1 cellular context compared by ENCODE assay signal in the genomic region with DNA sequence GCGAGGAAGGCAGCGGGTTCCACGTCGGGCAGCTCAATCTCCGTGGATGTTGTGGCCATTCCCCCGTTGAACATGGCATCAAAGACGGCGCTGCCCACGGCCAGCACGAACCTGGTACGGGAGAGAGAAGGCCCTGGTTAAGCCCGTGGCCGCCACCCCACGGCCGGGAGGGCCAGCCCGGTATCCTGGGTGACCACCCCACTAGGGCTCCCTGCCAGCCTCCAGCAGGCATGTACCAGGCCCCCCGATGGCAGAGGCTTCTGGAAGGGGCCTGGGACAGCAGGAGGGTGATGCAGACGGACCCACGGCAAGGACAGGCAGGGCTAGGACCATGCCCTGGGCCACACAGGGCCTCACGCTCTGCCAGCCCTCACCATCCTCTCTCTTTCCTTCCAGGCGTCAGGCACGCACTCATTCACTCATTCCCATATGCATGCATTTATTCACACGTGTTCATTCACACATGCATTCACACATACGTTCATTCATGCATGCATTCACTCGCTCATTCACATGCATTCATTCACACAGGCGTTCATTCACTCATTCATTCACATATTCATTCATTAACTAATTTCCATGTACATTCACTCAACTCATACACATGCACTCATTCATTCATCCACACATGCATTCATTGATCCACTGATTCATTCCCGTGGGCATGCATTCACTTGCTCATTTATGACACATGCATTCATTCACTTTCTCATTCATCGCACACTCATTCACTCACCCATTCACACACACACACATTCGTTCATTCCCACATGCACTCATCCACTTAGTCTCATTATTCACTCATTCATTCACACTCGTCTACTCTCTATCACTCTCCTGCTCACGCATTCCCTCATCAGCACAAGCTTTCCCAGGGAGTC.
TF ChIP-seq lines count a peak whose summit lies in the region.

No MANE protein-coding gene starts in this region.

TF ChIP-seq in K562, 482 proteins besides CTCF, POLR2A, EP300 and RAD21 (continued from another document):
- TF ChIP-seq ZNF766 (CRISPR knock-in tag; conservative IDR thresholded peaks at IDR 0.05) (no peak), ETV5 (CRISPR knock-in tag; IDR thresholded peaks at IDR 0.05; ENCODE audit: low read depth) (no peak), TEAD1 (CRISPR knock-in tag; IDR thresholded peaks at IDR 0.05) (no peak), HDGF (IDR thresholded peaks at IDR 0.05) (no peak), MIER1 (IDR thresholded peaks at IDR 0.05; ENCODE audit: low read depth) (no peak), SUPT5H (IDR thresholded peaks at IDR 0.05) (no peak), SMARCB1 (IDR thresholded peaks at IDR 0.05; ENCODE audit: insufficient read length, low read depth) (no peak), TARDBP (IDR thresholded peaks at IDR 0.05) (peak; percentile 64; the same call in 1 of the 2 replicates), PTTG1 (tag; IDR thresholded peaks at IDR 0.05; ENCODE audit: low read depth) (no peak), CBX5 (IDR thresholded peaks at IDR 0.05; ENCODE audit: borderline replicate concordance, low read depth) (no peak), MXI1 (IDR thresholded peaks at IDR 0.05; ENCODE audit: low read depth, low read length) (no peak), RBBP5 (IDR thresholded peaks at IDR 0.05; ENCODE audit: borderline replicate concordance, insufficient read depth, low read length, poor library complexity, severe bottlenecking) (no peak), ZNF76 (CRISPR knock-in tag; IDR thresholded peaks at IDR 0.05; ENCODE audit: borderline replicate concordance) (no peak), RBM34 (IDR thresholded peaks at IDR 0.05; ENCODE audit: borderline replicate concordance, insufficient read depth, low read length) (no peak)
- TF ChIP-seq, protein P1, sequence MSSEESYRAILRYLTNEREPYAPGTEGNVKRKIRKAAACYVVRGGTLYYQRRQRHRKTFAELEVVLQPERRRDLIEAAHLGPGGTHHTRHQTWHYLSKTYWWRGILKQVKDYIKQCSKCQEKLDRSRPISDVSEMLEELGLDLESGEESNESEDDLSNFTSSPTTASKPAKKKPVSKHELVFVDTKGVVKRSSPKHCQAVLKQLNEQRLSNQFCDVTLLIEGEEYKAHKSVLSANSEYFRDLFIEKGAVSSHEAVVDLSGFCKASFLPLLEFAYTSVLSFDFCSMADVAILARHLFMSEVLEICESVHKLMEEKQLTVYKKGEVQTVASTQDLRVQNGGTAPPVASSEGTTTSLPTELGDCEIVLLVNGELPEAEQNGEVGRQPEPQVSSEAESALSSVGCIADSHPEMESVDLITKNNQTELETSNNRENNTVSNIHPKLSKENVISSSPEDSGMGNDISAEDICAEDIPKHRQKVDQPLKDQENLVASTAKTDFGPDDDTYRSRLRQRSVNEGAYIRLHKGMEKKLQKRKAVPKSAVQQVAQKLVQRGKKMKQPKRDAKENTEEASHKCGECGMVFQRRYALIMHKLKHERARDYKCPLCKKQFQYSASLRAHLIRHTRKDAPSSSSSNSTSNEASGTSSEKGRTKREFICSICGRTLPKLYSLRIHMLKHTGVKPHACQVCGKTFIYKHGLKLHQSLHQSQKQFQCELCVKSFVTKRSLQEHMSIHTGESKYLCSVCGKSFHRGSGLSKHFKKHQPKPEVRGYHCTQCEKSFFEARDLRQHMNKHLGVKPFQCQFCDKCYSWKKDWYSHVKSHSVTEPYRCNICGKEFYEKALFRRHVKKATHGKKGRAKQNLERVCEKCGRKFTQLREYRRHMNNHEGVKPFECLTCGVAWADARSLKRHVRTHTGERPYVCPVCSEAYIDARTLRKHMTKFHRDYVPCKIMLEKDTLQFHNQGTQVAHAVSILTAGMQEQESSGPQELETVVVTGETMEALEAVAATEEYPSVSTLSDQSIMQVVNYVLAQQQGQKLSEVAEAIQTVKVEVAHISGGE (CRISPR knock-in tag; IDR thresholded peaks at IDR 0.05) = no peak
- TF ChIP-seq, protein P2, sequence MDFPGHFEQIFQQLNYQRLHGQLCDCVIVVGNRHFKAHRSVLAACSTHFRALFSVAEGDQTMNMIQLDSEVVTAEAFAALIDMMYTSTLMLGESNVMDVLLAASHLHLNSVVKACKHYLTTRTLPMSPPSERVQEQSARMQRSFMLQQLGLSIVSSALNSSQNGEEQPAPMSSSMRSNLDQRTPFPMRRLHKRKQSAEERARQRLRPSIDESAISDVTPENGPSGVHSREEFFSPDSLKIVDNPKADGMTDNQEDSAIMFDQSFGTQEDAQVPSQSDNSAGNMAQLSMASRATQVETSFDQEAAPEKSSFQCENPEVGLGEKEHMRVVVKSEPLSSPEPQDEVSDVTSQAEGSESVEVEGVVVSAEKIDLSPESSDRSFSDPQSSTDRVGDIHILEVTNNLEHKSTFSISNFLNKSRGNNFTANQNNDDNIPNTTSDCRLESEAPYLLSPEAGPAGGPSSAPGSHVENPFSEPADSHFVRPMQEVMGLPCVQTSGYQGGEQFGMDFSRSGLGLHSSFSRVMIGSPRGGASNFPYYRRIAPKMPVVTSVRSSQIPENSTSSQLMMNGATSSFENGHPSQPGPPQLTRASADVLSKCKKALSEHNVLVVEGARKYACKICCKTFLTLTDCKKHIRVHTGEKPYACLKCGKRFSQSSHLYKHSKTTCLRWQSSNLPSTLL (IDR thresholded peaks at IDR 0.05) = no peak
- TF ChIP-seq, protein P3, sequence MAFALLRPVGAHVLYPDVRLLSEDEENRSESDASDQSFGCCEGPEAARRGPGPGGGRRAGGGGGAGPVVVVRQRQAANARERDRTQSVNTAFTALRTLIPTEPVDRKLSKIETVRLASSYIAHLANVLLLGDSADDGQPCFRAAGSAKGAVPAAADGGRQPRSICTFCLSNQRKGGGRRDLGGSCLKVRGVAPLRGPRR (CRISPR knock-in tag; IDR thresholded peaks at IDR 0.05) = no peak
